29 cellular contexts compared by ENCODE assay signal in the genomic region with DNA sequence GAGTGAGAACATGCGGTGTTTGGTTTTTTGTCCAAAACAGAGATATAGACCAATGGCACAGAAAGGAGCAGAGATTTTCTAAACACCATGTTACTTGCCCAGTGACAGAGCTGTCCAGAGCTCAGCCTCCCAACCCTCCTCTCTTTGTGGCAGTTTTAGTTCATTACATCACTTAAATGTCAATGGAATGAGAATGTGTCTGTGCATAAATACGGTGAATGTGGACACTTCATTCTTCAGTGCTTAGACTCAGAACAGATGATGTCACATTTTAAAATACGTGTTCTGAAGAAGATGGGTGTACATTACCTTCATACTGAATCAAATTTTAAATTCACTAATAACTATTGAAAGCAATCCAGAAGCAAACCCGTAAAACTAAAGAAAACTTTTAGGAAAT.
"Had no signal": no experiment of that assay in that cellular context is flagged by ENCODE, and none has a peak within 500 bp of the region (broad histone marks: within the 10 kb centered on the region; RNA-seq: fewer than 3 reads in every experiment).

No MANE protein-coding gene starts in this region.

- H3K4me3 ChIP-seq: coronary artery, esophagus muscularis mucosa, gastroesophageal sphincter had no signal

- H3K27ac Mint-ChIP-seq: activated CD4-positive, alpha-beta memory T cell treated with anti-CD3 and anti-CD28 coated beads for 36 hours; activated CD4-positive, alpha-beta T cell treated with anti-CD3 and anti-CD28 coated beads for 36 hours; activated CD4-positive, alpha-beta T cell treated with anti-CD3 and anti-CD28 coated beads, Interleukin-2, amount 10 ng/mL, durations not matched to agents 24 days and 14 days; activated CD8-positive, alpha-beta T cell treated with anti-CD3 and anti-CD28 coated beads, Interleukin-2, amount 10 ng/mL, durations not matched to agents 7 days and 5 days; activated naive CD4-positive, alpha-beta T cell treated with anti-CD3 and anti-CD28 coated beads, Interleukin-2, amount 10 ng/mL, durations not matched to agents 7 days and 5 days; activated naive CD4-positive, alpha-beta T cell treated with anti-CD3 and anti-CD28 coated beads, Interleukin-2, amount 50 U/mL, for 72 hours; activated naive CD8-positive, alpha-beta T cell treated with anti-CD3 and anti-CD28 coated beads, Interleukin-2, amount 10 ng/mL, durations not matched to agents 7 days and 5 days; activated T-cell treated with anti-CD3 and anti-CD28 coated beads, Interleukin-2, amount 50 U/mL, for 24 hours; activated T-cell treated with anti-CD3 and anti-CD28 coated beads, Interleukin-2, amount 50 U/mL, for 72 hours; effector memory CD8-positive, alpha-beta T cell had no signal

- H3K4me1 ChIP-seq: esophagus muscularis mucosa, gastroesophageal sphincter had no signal

- H3K27me3 Mint-ChIP-seq: activated CD4-positive, alpha-beta memory T cell treated with anti-CD3 and anti-CD28 coated beads for 36 hours; activated CD4-positive, alpha-beta T cell treated with anti-CD3 and anti-CD28 coated beads for 36 hours; activated CD4-positive, alpha-beta T cell treated with anti-CD3 and anti-CD28 coated beads, Interleukin-2, amount 10 ng/mL, durations not matched to agents 24 days and 14 days; activated naive CD4-positive, alpha-beta T cell treated with anti-CD3 and anti-CD28 coated beads, Interleukin-2, amount 10 ng/mL, durations not matched to agents 7 days and 5 days; activated naive CD8-positive, alpha-beta T cell treated with anti-CD3 and anti-CD28 coated beads, Interleukin-2, amount 10 ng/mL, durations not matched to agents 7 days and 5 days; activated T-cell treated with anti-CD3 and anti-CD28 coated beads, Interleukin-2, amount 50 U/mL, for 24 hours; central memory CD8-positive, alpha-beta T cell; effector memory CD8-positive, alpha-beta T cell had no signal

- H3K4me1 Mint-ChIP-seq: activated CD4-positive, alpha-beta T cell treated with anti-CD3 and anti-CD28 coated beads for 36 hours; activated CD4-positive, alpha-beta T cell treated with anti-CD3 and anti-CD28 coated beads, Interleukin-2, amount 10 ng/mL, durations not matched to agents 24 days and 14 days; activated naive CD4-positive, alpha-beta T cell treated with anti-CD3 and anti-CD28 coated beads, Interleukin-2, amount 10 ng/mL, durations not matched to agents 7 days and 5 days; activated naive CD8-positive, alpha-beta T cell treated with anti-CD3 and anti-CD28 coated beads, Interleukin-2, amount 10 ng/mL, durations not matched to agents 7 days and 5 days; central memory CD8-positive, alpha-beta T cell had no signal

- H3K36me3 ChIP-seq: brain microvascular endothelial cell, esophagus muscularis mucosa, gastroesophageal sphincter had no signal

- H3K36me3 Mint-ChIP-seq: activated CD4-positive, alpha-beta memory T cell treated with anti-CD3 and anti-CD28 coated beads for 36 hours; activated naive CD4-positive, alpha-beta T cell treated with anti-CD3 and anti-CD28 coated beads, Interleukin-2, amount 10 ng/mL, durations not matched to agents 7 days and 5 days; activated naive CD4-positive, alpha-beta T cell treated with anti-CD3 and anti-CD28 coated beads, Interleukin-2, amount 50 U/mL, for 72 hours; activated naive CD8-positive, alpha-beta T cell treated with anti-CD3 and anti-CD28 coated beads, Interleukin-2, amount 10 ng/mL, durations not matched to agents 7 days and 5 days had no signal

- H3K9me3 Mint-ChIP-seq: activated CD4-positive, alpha-beta T cell treated with anti-CD3 and anti-CD28 coated beads, Interleukin-2, amount 10 ng/mL, durations not matched to agents 24 days and 14 days; activated naive CD4-positive, alpha-beta T cell treated with anti-CD3 and anti-CD28 coated beads, Interleukin-2, amount 50 U/mL, for 72 hours; activated naive CD8-positive, alpha-beta T cell treated with anti-CD3 and anti-CD28 coated beads, Interleukin-2, amount 10 ng/mL, durations not matched to agents 7 days and 5 days; activated T-cell treated with anti-CD3 and anti-CD28 coated beads, Interleukin-2, amount 50 U/mL, for 24 hours had no signal

- H3K4me3 Mint-ChIP-seq: activated CD4-positive, alpha-beta memory T cell treated with anti-CD3 and anti-CD28 coated beads for 36 hours; activated CD4-positive, alpha-beta T cell treated with anti-CD3 and anti-CD28 coated beads for 36 hours; activated CD4-positive, alpha-beta T cell treated with anti-CD3 and anti-CD28 coated beads, Interleukin-2, amount 10 ng/mL, durations not matched to agents 24 days and 14 days; activated CD8-positive, alpha-beta T cell treated with anti-CD3 and anti-CD28 coated beads, Interleukin-2, amount 10 ng/mL, durations not matched to agents 7 days and 5 days; activated naive CD4-positive, alpha-beta T cell treated with anti-CD3 and anti-CD28 coated beads, Interleukin-2, amount 10 ng/mL, durations not matched to agents 7 days and 5 days; activated naive CD8-positive, alpha-beta T cell treated with anti-CD3 and anti-CD28 coated beads, Interleukin-2, amount 10 ng/mL, durations not matched to agents 7 days and 5 days; activated T-cell treated with anti-CD3 and anti-CD28 coated beads, Interleukin-2, amount 50 U/mL, for 24 hours; activated T-cell treated with anti-CD3 and anti-CD28 coated beads, Interleukin-2, amount 50 U/mL, for 72 hours; central memory CD8-positive, alpha-beta T cell; effector memory CD8-positive, alpha-beta T cell had no signal

- H3K9me3 ChIP-seq: esophagus muscularis mucosa, gastroesophageal sphincter had no signal

- DNase-seq: activated CD4-positive, alpha-beta memory T cell treated with anti-CD3 and anti-CD28 coated beads for 36 hours; activated CD4-positive, alpha-beta T cell treated with anti-CD3 and anti-CD28 coated beads for 36 hours; activated CD4-positive, alpha-beta T cell treated with anti-CD3 and anti-CD28 coated beads, Interleukin-2, amount 10 ng/mL, durations not matched to agents 24 days and 14 days; activated CD4-positive, CD25-positive, alpha-beta regulatory T cell; activated CD4-positive, CD25-positive, alpha-beta regulatory T cell treated with anti-CD3 and anti-CD28 coated beads, Interleukin-2, amount 50 U/mL, for 72 hours; activated CD8-positive, alpha-beta memory T cell treated with anti-CD3 and anti-CD28 coated beads, Interleukin-2, amount 50 U/mL, for 48 hours; activated CD8-positive, alpha-beta T cell treated with anti-CD3 and anti-CD28 coated beads, Interleukin-2, amount 10 ng/mL, durations not matched to agents 7 days and 5 days; activated gamma-delta T cell; activated naive CD4-positive, alpha-beta T cell; activated naive CD4-positive, alpha-beta T cell treated with anti-CD3 and anti-CD28 coated beads, Interleukin-2, amount 10 ng/mL, durations not matched to agents 7 days and 5 days; activated naive CD8-positive, alpha-beta T cell treated with anti-CD3 and anti-CD28 coated beads, Interleukin-2, amount 10 ng/mL, durations not matched to agents 7 days and 5 days; activated T-cell treated with anti-CD3 and anti-CD28 coated beads for 4 hours; activated T-cell treated with anti-CD3 and anti-CD28 coated beads, Interleukin-2, amount 50 U/mL, for 24 hours; activated T-cell treated with anti-CD3 and anti-CD28 coated beads, Interleukin-2, amount 50 U/mL, for 72 hours; amniotic stem cell; anterior cingulate cortex; brain microvascular endothelial cell; dermis blood vessel endothelial cell; effector CD4-positive, alpha-beta T cell; effector memory CD8-positive, alpha-beta T cell; erythroblast; foreskin melanocyte; hippocampal formation; T-helper 2 cell had no signal

- H3K27me3 ChIP-seq: brain microvascular endothelial cell, esophagus muscularis mucosa, gastroesophageal sphincter had no signal
